In the genomic region with DNA sequence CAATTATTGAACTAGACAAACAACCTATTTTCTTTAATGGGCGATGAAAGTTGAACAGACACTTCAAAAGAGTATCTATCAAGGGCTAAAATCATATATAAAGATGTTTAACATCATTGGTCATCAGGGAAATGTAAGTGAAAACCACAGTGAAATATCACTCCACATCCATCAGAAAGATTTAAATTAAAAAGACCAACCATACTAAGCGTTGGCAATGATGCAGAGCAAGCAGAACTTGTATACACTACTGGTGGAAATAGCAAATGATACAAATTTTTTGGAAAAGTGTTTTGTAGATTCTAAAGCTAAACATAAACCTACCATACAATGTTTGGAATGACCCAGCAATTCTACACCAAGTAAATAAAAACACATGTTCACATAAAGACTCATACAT, we compare ENCODE assay signal across 7 cellular contexts.
"Had no signal": no experiment of that assay in that cellular context is flagged by ENCODE, and none has a peak within 500 bp of the region (broad histone marks: within the 10 kb centered on the region; RNA-seq: fewer than 3 reads in every experiment).

No MANE protein-coding gene starts in this region.

- FAIRE-seq: G401.6, GM12891, GM12892, GM18507, GM19239 had no signal

- DNase-seq: GDM1, GF-D8 had no signal
